8 cellular contexts compared by ENCODE assay signal in genomic region chr16:53346-54236, GRCh38. TPM values are rescaled to one million over a fixed set of nuclear protein-coding genes. Genes with fewer than 3 reads are reported as not detected.
DNase-seq lines count a peak whose midpoint lies in the region; ATAC-seq and TF ChIP-seq lines count a peak whose summit lies in the region.

TSS of gene POLR3K (minus strand) at chr16:53608. CDS start at chr16:53586, 22 bp downstream.
TSS of gene SNRNP25 (plus strand) at chr16:53828. CDS start at chr16:54017, 189 bp downstream.

- peaks cover 4% of the 10 kb centered on the region for H3K4me1 ChIP-seq in testis

- no peaks in the 10 kb centered on the region for H3K27me3 ChIP-seq in GM06990 (replicated peaks; ENCODE audit: control insufficient read depth, insufficient read depth, low read length)
- no peaks in the 10 kb centered on the region for H3K27me3 ChIP-seq in testis

- peak within 1 kb of the TSS; percentile 92 for H3K4me3 Mint-ChIP-seq in activated naive CD4-positive, alpha-beta T cell treated with anti-CD3 and anti-CD28 coated beads, Interleukin-2, amount 10 ng/mL, durations not matched to agents 7 days and 5 days

- CTCF ChIA-PET in activated naive CD4-positive, alpha-beta T cell treated with anti-CD3 and anti-CD28 coated beads, Interleukin-2, amount 10 ng/mL, durations not matched to agents 7 days and 5 days (lab: Charles Lee): interaction anchor here (1.5 to 2.2 kb wide), 3 partner anchors 9 to 43 kb away, joined by 4 to 11 read pairs (median 7); no protein-coding TSS in a partner anchor

- 2 to 3% methylated on average over 23 to 89 of the region's 91 CpGs for WGBS in testis, 2 donors

- DNase-seq in GM06990 (ENCODE audit: extremely low read depth, insufficient read length): peak; percentile 98
- peak; percentile 66 for DNase-seq in NCI-H1048 (lab: John Stamatoyannopoulos, UW)
- DNase-seq in SK-N-MC (ENCODE audit: low read depth, low spot score): peak; percentile 84
- peak; percentile 99 for DNase-seq in activated naive CD4-positive, alpha-beta T cell treated with anti-CD3 and anti-CD28 coated beads, Interleukin-2, amount 10 ng/mL, durations not matched to agents 7 days and 5 days
- peak; percentile 97 for DNase-seq in glomerular visceral epithelial cell (ENCODE audit: extremely low spot score)
- DNase-seq in omental fat pad (ENCODE audit: low spot score): peak; percentile 98
- DNase-seq in testis: peak; percentile 99

- H3K9ac ChIP-seq in SK-N-MC (ENCODE audit: insufficient read length): peak within 1 kb of the TSS; percentile 84

- no peak for TF ChIP-seq POLR2A in testis (IDR thresholded peaks at IDR 0.05)

- H3K27ac ChIP-seq in SK-N-MC (peak within 1 kb of the TSS; percentile 42; the same call in 1 of the 2 replicates), testis (peak within 1 kb of the TSS; percentile 14 to 47)

- H3K4me1 Mint-ChIP-seq in activated naive CD4-positive, alpha-beta T cell treated with anti-CD3 and anti-CD28 coated beads, Interleukin-2, amount 10 ng/mL, durations not matched to agents 7 days and 5 days: peaks cover 38% of the 10 kb centered on the region

- no peaks in the 10 kb centered on the region for H3K27me3 Mint-ChIP-seq in activated naive CD4-positive, alpha-beta T cell treated with anti-CD3 and anti-CD28 coated beads, Interleukin-2, amount 10 ng/mL, durations not matched to agents 7 days and 5 days

- H3K4me3 ChIP-seq in GM06990 (replicated peaks; ENCODE audit: low read depth, low read length) (peak within 1 kb of the TSS; percentile 97), SK-N-MC (peak within 1 kb of the TSS; percentile 96), testis (peak within 1 kb of the TSS; percentile 67 to 70)

- ATAC-seq in HG02571 (IDR thresholded peaks at IDR 0.05; ENCODE audit: unreplicated experiment) (peak; percentile 86), omental fat pad (ENCODE audit: low FRiP score) (peak; percentile 99)

- no peaks in the 10 kb centered on the region for H3K9me3 ChIP-seq in SK-N-MC (ENCODE audit: low read depth, low read length)
- no peaks in the 10 kb centered on the region for H3K9me3 ChIP-seq in testis

- peak within 1 kb of the TSS; percentile 88 for H3K27ac Mint-ChIP-seq in activated naive CD4-positive, alpha-beta T cell treated with anti-CD3 and anti-CD28 coated beads, Interleukin-2, amount 10 ng/mL, durations not matched to agents 7 days and 5 days

- peaks cover 28% of the 10 kb centered on the region for H3K36me3 ChIP-seq in GM06990 (ENCODE audit: control insufficient read depth, insufficient read depth, low read length)
- peaks cover 38% of the 10 kb centered on the region for H3K36me3 ChIP-seq in SK-N-MC (ENCODE audit: insufficient read depth, low read length)
- no peaks in the 10 kb centered on the region for H3K36me3 ChIP-seq in testis (ENCODE audit: low read depth, missing control alignments)

- intact Hi-C loops in testis (cut with DNase I; ENCODE audit: low total_unique reads): no loop called here

- no peaks in the 10 kb centered on the region for H3K9me3 Mint-ChIP-seq in activated naive CD4-positive, alpha-beta T cell treated with anti-CD3 and anti-CD28 coated beads, Interleukin-2, amount 10 ng/mL, durations not matched to agents 7 days and 5 days

- TF ChIP-seq CTCF in GM06990 (IDR thresholded peaks at IDR 0.05; ENCODE audit: insufficient read depth, low read length, poor library complexity, severe bottlenecking) (no peak), omental fat pad (IDR thresholded peaks at IDR 0.05) (no peak), testis (IDR thresholded peaks at IDR 0.05) (peak in 1 of 3 experiments; percentile 10)

- peaks cover 34% of the 10 kb centered on the region for H3K36me3 Mint-ChIP-seq in activated naive CD4-positive, alpha-beta T cell treated with anti-CD3 and anti-CD28 coated beads, Interleukin-2, amount 10 ng/mL, durations not matched to agents 7 days and 5 days

RNA-seq across cellular contexts. Expression of gene POLR3K, which starts in this region (rescaled TPM):
- 1 to 10 TPM; 3.4 to 6.3 (median 4.1) TPM for total RNA-seq in omental fat pad
- 1 to 10 TPM; 2.4 to 3.0 TPM for total RNA-seq in testis
- 6.5 TPM for polyA plus RNA-seq in testis (ENCODE audit: insufficient read depth, low read depth, low replicate concordance)

RNA-seq across cellular contexts. Expression of gene SNRNP25, which starts in this region (rescaled TPM):
- 10 to 100 TPM; 14.1 to 20.3 (median 17.6) TPM for total RNA-seq in omental fat pad
- total RNA-seq in testis: 10 to 100 TPM; 12.8 to 17.5 TPM
- polyA plus RNA-seq in testis (ENCODE audit: insufficient read depth, low read depth, low replicate concordance): 26.9 TPM

Comparison
In these comparisons a context has a peak if more than half of its experiments do, and no peak if none do; other contexts are left out.
1. Peak in every context shown above with its lines: DNase-seq, ATAC-seq, H3K4me3 ChIP-seq and H3K27ac ChIP-seq.